10 cellular contexts compared by ENCODE assay signal in the genomic region with DNA sequence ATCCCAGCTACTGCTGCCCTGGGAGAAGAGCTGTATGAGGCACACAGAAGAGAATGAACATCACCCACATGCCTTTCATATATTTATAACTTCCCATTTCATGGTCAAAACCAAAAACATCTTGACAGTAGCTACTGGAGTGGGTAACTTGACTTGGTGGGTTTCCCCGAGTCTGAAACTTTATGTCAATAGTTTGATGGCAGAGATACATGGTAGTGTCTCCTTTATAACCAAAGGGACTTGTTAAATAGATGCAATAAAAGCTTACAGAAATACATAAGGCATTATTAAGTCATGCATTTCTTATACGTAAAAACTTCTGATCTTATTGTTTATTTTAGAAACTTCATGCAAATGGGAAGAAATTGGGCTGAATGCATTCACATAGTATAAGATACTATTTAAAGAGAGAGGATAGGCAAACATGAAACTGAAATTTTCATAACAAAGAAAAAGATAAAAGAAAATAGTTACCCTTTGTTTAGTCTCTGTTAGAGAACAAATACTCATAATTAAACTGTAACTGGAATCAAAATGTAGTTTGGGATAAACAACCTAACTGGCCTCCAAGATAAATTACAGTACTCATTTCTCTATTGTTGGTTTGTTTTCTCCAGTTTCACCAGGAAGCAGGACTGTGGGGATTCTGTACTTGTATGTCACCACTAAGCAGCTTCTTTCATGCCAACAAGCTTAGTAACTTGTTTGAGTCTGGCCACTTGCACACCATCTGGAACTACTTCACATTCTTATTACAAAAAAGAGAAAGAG.
DNase-seq lines count a peak whose midpoint lies in the region; ATAC-seq and TF ChIP-seq lines count a peak whose summit lies in the region.
"Had no signal": no experiment of that assay in that cellular context is flagged by ENCODE, and none has a peak within 500 bp of the region (broad histone marks: within the 10 kb centered on the region; RNA-seq: fewer than 3 reads in every experiment).

No MANE protein-coding gene starts in this region.

- H3K36me3 Mint-ChIP-seq in endothelial cell (ENCODE audit: low read depth, unreplicated experiment): no peaks in the 10 kb centered on the region
- H3K36me3 Mint-ChIP-seq in activated naive CD4-positive, alpha-beta T cell treated with anti-CD3 and anti-CD28 coated beads for 36 hours (ENCODE audit: low read depth): no peaks in the 10 kb centered on the region
- no peaks in the 10 kb centered on the region for H3K36me3 Mint-ChIP-seq in activated CD8-positive, alpha-beta memory T cell treated with anti-CD3 and anti-CD28 coated beads, Interleukin-2, amount 10 ng/mL, durations not matched to agents 7 days and 5 days
- H3K36me3 Mint-ChIP-seq: CD14-positive monocyte had no signal

- H3K27me3 ChIP-seq in AG04450 (ENCODE audit: control insufficient read depth, insufficient read depth, low read length): no peaks in the 10 kb centered on the region
- no peaks in the 10 kb centered on the region for H3K27me3 ChIP-seq in brain microvascular endothelial cell (replicated peaks)

- no peaks in the 10 kb centered on the region for H3K9me3 ChIP-seq in AG04450 (ENCODE audit: control insufficient read depth, insufficient read depth, low read length)

- H3K36me3 ChIP-seq in brain microvascular endothelial cell (replicated peaks): no peaks in the 10 kb centered on the region

- DNase-seq in AG04450 (ENCODE audit: low read depth, low spot score): peak; percentile 59
- DNase-seq in brain microvascular endothelial cell: peak; percentile 83
- DNase-seq in endothelial cell (ENCODE audit: low spot score): no peak
- DNase-seq in activated naive CD4-positive, alpha-beta T cell treated with anti-CD3 and anti-CD28 coated beads for 36 hours: no peak
- no peak for DNase-seq in activated CD8-positive, alpha-beta memory T cell treated with anti-CD3 and anti-CD28 coated beads, Interleukin-2, amount 50 U/mL, for 48 hours
- no peak for DNase-seq in activated CD8-positive, alpha-beta memory T cell treated with anti-CD3 and anti-CD28 coated beads, Interleukin-2, amount 10 ng/mL, durations not matched to agents 7 days and 5 days
- DNase-seq: activated T-cell treated with anti-CD3 and anti-CD28 coated beads, Interleukin-2, amount 50 U/mL, for 4 hours had no signal

- no peak overlapping the region for H3K27ac Mint-ChIP-seq in endothelial cell (ENCODE audit: unreplicated experiment)
- no peak overlapping the region for H3K27ac Mint-ChIP-seq in activated naive CD4-positive, alpha-beta T cell treated with anti-CD3 and anti-CD28 coated beads for 36 hours
- H3K27ac Mint-ChIP-seq in activated CD8-positive, alpha-beta memory T cell treated with anti-CD3 and anti-CD28 coated beads, Interleukin-2, amount 10 ng/mL, durations not matched to agents 7 days and 5 days: no peak overlapping the region
- H3K27ac Mint-ChIP-seq: CD14-positive monocyte had no signal

- no peaks in the 10 kb centered on the region for H3K27me3 Mint-ChIP-seq in endothelial cell (ENCODE audit: unreplicated experiment)
- no peaks in the 10 kb centered on the region for H3K27me3 Mint-ChIP-seq in activated naive CD4-positive, alpha-beta T cell treated with anti-CD3 and anti-CD28 coated beads for 36 hours (ENCODE audit: low read depth)
- H3K27me3 Mint-ChIP-seq in activated CD8-positive, alpha-beta memory T cell treated with anti-CD3 and anti-CD28 coated beads, Interleukin-2, amount 10 ng/mL, durations not matched to agents 7 days and 5 days: no peaks in the 10 kb centered on the region

- POLR2A ChIA-PET in AG04450 (lab: Yijun Ruan, JAX): no interaction called here

- in situ Hi-C loops in brain microvascular endothelial cell (cut with HindIII; ENCODE audit: low pct_ligation_motif_present, low sequenced_read_pairs): no loop called here

- CTCF ChIA-PET in AG04450 (lab: Charles Lee): interaction anchor here (0.6 to 1.3 kb wide), 2 partner anchors 15 to 1050 kb away, joined by 3 read pairs; no protein-coding TSS in a partner anchor
- CTCF ChIA-PET in activated naive CD4-positive, alpha-beta T cell treated with anti-CD3 and anti-CD28 coated beads for 36 hours (lab: Charles Lee): no interaction called here
- CTCF ChIA-PET in activated CD8-positive, alpha-beta memory T cell treated with anti-CD3 and anti-CD28 coated beads, Interleukin-2, amount 10 ng/mL, durations not matched to agents 7 days and 5 days (lab: Charles Lee): no interaction called here

- H3K4me1 Mint-ChIP-seq in endothelial cell (ENCODE audit: unreplicated experiment): peaks cover 6% of the 10 kb centered on the region
- no peaks in the 10 kb centered on the region for H3K4me1 Mint-ChIP-seq in activated naive CD4-positive, alpha-beta T cell treated with anti-CD3 and anti-CD28 coated beads for 36 hours (ENCODE audit: low read depth)
- H3K4me1 Mint-ChIP-seq in activated CD8-positive, alpha-beta memory T cell treated with anti-CD3 and anti-CD28 coated beads, Interleukin-2, amount 10 ng/mL, durations not matched to agents 7 days and 5 days: no peaks in the 10 kb centered on the region

- no peaks in the 10 kb centered on the region for H3K9me3 Mint-ChIP-seq in endothelial cell (ENCODE audit: unreplicated experiment)
- peaks cover 2% of the 10 kb centered on the region for H3K9me3 Mint-ChIP-seq in activated naive CD4-positive, alpha-beta T cell treated with anti-CD3 and anti-CD28 coated beads for 36 hours
- H3K9me3 Mint-ChIP-seq in activated CD8-positive, alpha-beta memory T cell treated with anti-CD3 and anti-CD28 coated beads, Interleukin-2, amount 10 ng/mL, durations not matched to agents 7 days and 5 days (ENCODE audit: low read depth): peaks cover 2% of the 10 kb centered on the region
- H3K9me3 Mint-ChIP-seq: activated T-cell treated with anti-CD3 and anti-CD28 coated beads, Interleukin-2, amount 50 U/mL, for 4 hours had no signal

- H3K4me3 ChIP-seq in AG04450 (ENCODE audit: low read depth, low read length): no peak overlapping the region
- H3K4me3 ChIP-seq in brain microvascular endothelial cell (ENCODE audit: low read depth, low read length): no peak overlapping the region

- no peak for TF ChIP-seq CTCF in AG04450 (IDR thresholded peaks at IDR 0.05; ENCODE audit: low read depth, low read length)
- TF ChIP-seq CTCF in brain microvascular endothelial cell (IDR thresholded peaks at IDR 0.05; ENCODE audit: low read depth, low read length, missing control alignments): no peak
- no peak for TF ChIP-seq CTCF in endothelial cell (IDR thresholded peaks at IDR 0.05; ENCODE audit: unreplicated experiment)

- ATAC-seq in GM19328 (IDR thresholded peaks at IDR 0.05; ENCODE audit: unreplicated experiment): peak; percentile 36
- ATAC-seq in HG03196 (IDR thresholded peaks at IDR 0.05; ENCODE audit: unreplicated experiment): peak; percentile 39
- ATAC-seq in activated CD8-positive, alpha-beta memory T cell treated with anti-CD3 and anti-CD28 coated beads, Interleukin-2, amount 10 ng/mL, durations not matched to agents 7 days and 5 days: no peak
- ATAC-seq: activated T-cell treated with anti-CD3 and anti-CD28 coated beads, Interleukin-2, amount 50 U/mL, for 4 hours had no signal

- no peak overlapping the region for H3K27ac ChIP-seq in AG04450 (ENCODE audit: low read depth, low read length)
- peak overlapping the region; percentile 53 for H3K27ac ChIP-seq in brain microvascular endothelial cell

- H3K4me3 Mint-ChIP-seq in endothelial cell (ENCODE audit: unreplicated experiment): no peak overlapping the region
- H3K4me3 Mint-ChIP-seq in activated naive CD4-positive, alpha-beta T cell treated with anti-CD3 and anti-CD28 coated beads for 36 hours: no peak overlapping the region
- H3K4me3 Mint-ChIP-seq in activated CD8-positive, alpha-beta memory T cell treated with anti-CD3 and anti-CD28 coated beads, Interleukin-2, amount 10 ng/mL, durations not matched to agents 7 days and 5 days: no peak overlapping the region
- H3K4me3 Mint-ChIP-seq: activated T-cell treated with anti-CD3 and anti-CD28 coated beads, Interleukin-2, amount 50 U/mL, for 4 hours; CD14-positive monocyte had no signal

- intact Hi-C loops in activated naive CD4-positive, alpha-beta T cell treated with anti-CD3 and anti-CD28 coated beads for 36 hours (cut with micrococcal nuclease): no loop called here

Comparison
In these comparisons a context has a peak if more than half of its experiments do, and no peak if none do; other contexts are left out.
1. DNase-seq: peak in AG04450 (single experiment) and brain microvascular endothelial cell (single experiment); none in endothelial cell (single experiment), activated naive CD4-positive, alpha-beta T cell treated with anti-CD3 and anti-CD28 coated beads for 36 hours (single experiment), activated CD8-positive, alpha-beta memory T cell treated with anti-CD3 and anti-CD28 coated beads, Interleukin-2, amount 50 U/mL, for 48 hours (single experiment) and activated CD8-positive, alpha-beta memory T cell treated with anti-CD3 and anti-CD28 coated beads, Interleukin-2, amount 10 ng/mL, durations not matched to agents 7 days and 5 days (single experiment).